In the genomic region with DNA sequence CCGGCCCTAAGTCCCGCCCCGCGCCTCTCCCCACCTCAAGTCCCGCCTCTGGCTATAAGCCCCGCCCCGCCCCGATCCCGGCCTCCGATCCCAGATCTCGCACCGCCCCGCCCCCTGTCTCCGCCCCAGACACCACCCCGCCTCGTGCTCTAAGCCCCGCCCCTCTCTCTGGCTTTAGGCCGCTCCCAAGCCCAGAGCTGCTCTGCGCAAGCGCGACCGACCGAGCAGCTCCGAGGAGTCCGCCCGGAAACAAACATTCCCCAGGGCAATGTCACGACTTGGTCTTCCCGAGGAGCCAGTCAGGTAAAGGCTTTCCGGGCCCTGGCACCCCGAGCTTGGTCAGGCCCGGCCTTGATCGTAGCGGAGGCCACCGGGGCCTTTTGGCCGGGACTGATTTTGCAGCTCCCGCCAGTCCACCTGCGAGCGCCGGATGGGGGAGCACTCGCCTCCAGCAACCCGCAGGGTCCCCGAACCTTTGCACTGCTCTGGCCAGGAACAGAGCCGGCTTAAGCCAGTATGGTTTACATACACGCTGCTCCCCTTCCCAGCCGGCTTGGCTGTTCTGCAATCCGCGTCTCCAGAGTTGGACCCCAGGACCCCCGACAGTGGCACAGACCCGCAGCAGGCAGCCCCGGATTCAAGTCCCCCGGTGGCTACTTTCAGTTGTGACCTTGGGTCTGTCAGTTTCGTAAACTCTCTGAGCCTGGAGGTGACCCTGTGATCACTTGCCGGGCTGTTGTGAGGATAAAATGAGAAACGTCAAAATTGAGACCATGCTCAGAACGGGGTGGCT, we compare ENCODE assay signal across 1 cellular context.
TF ChIP-seq lines count a peak whose summit lies in the region.

Gene NUDT7 (plus strand): TSS at position 200 of the 793 bp plus-strand sequence. CDS start 69 bp downstream, at position 269.

TF ChIP-seq in HepG2, 621 proteins besides CTCF, POLR2A, EP300 and RAD21 (continued from another document and continues in another):
- TF ChIP-seq, protein P1, sequence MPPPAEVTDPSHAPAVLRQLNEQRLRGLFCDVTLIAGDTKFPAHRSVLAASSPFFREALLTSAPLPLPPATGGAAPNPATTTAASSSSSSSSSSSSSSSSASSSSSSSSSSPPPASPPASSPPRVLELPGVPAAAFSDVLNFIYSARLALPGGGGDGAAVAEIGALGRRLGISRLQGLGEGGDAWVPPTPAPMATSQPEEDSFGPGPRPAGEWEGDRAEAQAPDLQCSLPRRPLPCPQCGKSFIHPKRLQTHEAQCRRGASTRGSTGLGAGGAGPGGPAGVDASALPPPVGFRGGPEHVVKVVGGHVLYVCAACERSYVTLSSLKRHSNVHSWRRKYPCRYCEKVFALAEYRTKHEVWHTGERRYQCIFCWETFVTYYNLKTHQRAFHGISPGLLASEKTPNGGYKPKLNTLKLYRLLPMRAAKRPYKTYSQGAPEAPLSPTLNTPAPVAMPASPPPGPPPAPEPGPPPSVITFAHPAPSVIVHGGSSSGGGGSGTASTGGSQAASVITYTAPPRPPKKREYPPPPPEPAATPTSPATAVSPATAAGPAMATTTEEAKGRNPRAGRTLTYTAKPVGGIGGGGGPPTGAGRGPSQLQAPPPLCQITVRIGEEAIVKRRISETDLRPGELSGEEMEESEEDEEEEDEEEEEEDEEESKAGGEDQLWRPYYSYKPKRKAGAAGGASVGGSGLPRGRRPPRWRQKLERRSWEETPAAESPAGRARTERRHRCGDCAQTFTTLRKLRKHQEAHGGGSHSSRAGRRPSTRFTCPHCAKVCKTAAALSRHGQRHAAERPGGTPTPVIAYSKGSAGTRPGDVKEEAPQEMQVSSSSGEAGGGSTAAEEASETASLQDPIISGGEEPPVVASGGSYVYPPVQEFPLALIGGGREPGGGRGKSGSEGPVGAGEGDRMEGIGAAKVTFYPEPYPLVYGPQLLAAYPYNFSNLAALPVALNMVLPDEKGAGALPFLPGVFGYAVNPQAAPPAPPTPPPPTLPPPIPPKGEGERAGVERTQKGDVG (CRISPR knock-in tag; IDR thresholded peaks at IDR 0.05; ENCODE audit: borderline replicate concordance), result peak; percentile 89; the same call in 1 of the 2 replicates
- peak; percentile 64; the same call in 1 of the 2 replicates for TF ChIP-seq RNF2 (conservative IDR thresholded peaks at IDR 0.05; ENCODE audit: low read depth)
- peak; percentile 73; the same call in 1 of the 2 replicates for TF ChIP-seq POGZ (CRISPR knock-in tag; IDR thresholded peaks at IDR 0.05)
- no peak for TF ChIP-seq ZNF513 (CRISPR knock-in tag; conservative IDR thresholded peaks at IDR 0.05)
- 0 out of 2 replicates have a peak, but pooled peaks have one; percentile 5 for TF ChIP-seq ZNF652 (CRISPR knock-in tag; IDR thresholded peaks at IDR 0.05; ENCODE audit: borderline replicate concordance, low read depth)
- TF ChIP-seq ZNF24 (IDR thresholded peaks at IDR 0.05), result no peak
- no peak for TF ChIP-seq GABPA (IDR thresholded peaks at IDR 0.05; ENCODE audit: low read depth, low read length)
- TF ChIP-seq GABPA (CRISPR knock-in tag; IDR thresholded peaks at IDR 0.05; ENCODE audit: low read depth), result 0 out of 2 replicates have a peak, but pooled peaks have one; percentile 46
- peak; percentile 60 for TF ChIP-seq GLI4 (CRISPR knock-in tag; IDR thresholded peaks at IDR 0.05; ENCODE audit: borderline replicate concordance)
- peak; percentile 41; the same call in 1 of the 2 replicates for TF ChIP-seq ZNF816 (CRISPR knock-in tag; IDR thresholded peaks at IDR 0.05; ENCODE audit: borderline replicate concordance)
- 0 out of 2 replicates have a peak, but pooled peaks have one; percentile 13 for TF ChIP-seq ZNF335 (CRISPR knock-in tag; IDR thresholded peaks at IDR 0.05)
- peak; percentile 85 for TF ChIP-seq ETV5 (CRISPR knock-in tag; IDR thresholded peaks at IDR 0.05; ENCODE audit: borderline replicate concordance)
- TF ChIP-seq E2F1 (CRISPR knock-in tag; IDR thresholded peaks at IDR 0.05), result peak; percentile 53; the same call in 1 of the 2 replicates
- TF ChIP-seq RBAK (CRISPR knock-in tag; IDR thresholded peaks at IDR 0.05), result peak; percentile 100
- no peak for TF ChIP-seq PHB2 (IDR thresholded peaks at IDR 0.05; ENCODE audit: partially characterized antibody)
- peak; percentile 15; the same call in 1 of the 2 replicates for TF ChIP-seq ZNF557 (CRISPR knock-in tag; IDR thresholded peaks at IDR 0.05)
- TF ChIP-seq DMAP1 (CRISPR knock-in tag; IDR thresholded peaks at IDR 0.05), result peak; percentile 71
- TF ChIP-seq, protein P2, sequence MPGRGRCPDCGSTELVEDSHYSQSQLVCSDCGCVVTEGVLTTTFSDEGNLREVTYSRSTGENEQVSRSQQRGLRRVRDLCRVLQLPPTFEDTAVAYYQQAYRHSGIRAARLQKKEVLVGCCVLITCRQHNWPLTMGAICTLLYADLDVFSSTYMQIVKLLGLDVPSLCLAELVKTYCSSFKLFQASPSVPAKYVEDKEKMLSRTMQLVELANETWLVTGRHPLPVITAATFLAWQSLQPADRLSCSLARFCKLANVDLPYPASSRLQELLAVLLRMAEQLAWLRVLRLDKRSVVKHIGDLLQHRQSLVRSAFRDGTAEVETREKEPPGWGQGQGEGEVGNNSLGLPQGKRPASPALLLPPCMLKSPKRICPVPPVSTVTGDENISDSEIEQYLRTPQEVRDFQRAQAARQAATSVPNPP (CRISPR knock-in tag; IDR thresholded peaks at IDR 0.05), result peak; percentile 90
- peak; percentile 61; the same call in 1 of the 2 replicates for TF ChIP-seq ZBTB25 (CRISPR knock-in tag; IDR thresholded peaks at IDR 0.05)
- TF ChIP-seq POLR2AphosphoS2 (IDR thresholded peaks at IDR 0.05; ENCODE audit: low read depth, low read length), result no peak
- TF ChIP-seq, protein P3, sequence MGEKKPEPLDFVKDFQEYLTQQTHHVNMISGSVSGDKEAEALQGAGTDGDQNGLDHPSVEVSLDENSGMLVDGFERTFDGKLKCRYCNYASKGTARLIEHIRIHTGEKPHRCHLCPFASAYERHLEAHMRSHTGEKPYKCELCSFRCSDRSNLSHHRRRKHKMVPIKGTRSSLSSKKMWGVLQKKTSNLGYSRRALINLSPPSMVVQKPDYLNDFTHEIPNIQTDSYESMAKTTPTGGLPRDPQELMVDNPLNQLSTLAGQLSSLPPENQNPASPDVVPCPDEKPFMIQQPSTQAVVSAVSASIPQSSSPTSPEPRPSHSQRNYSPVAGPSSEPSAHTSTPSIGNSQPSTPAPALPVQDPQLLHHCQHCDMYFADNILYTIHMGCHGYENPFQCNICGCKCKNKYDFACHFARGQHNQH (CRISPR knock-in tag; IDR thresholded peaks at IDR 0.05), result peak; percentile 78
- TF ChIP-seq SRSF1 (optimal IDR thresholded peaks at IDR 0.05; ENCODE audit: low read depth, low read length), result peak; percentile 90
- TF ChIP-seq THRA (CRISPR knock-in tag; IDR thresholded peaks at IDR 0.05; ENCODE audit: borderline replicate concordance), result peak; percentile 46; the same call in 1 of the 2 replicates
- TF ChIP-seq ZNF280B (CRISPR knock-in tag; IDR thresholded peaks at IDR 0.05; ENCODE audit: borderline replicate concordance), result no peak; the same call in 1 of the 2 replicates
- TF ChIP-seq RXRA (CRISPR knock-in tag; IDR thresholded peaks at IDR 0.05), result peak; percentile 75
- no peak for TF ChIP-seq BCLAF1 (IDR thresholded peaks at IDR 0.05)
- 0 out of 2 replicates have a peak, but pooled peaks have one; percentile 47 for TF ChIP-seq ARHGAP35 (CRISPR knock-in tag; IDR thresholded peaks at IDR 0.05; ENCODE audit: borderline replicate concordance)
- TF ChIP-seq ZNF350 (CRISPR knock-in tag; IDR thresholded peaks at IDR 0.05; ENCODE audit: borderline replicate concordance, low read depth), result peak; percentile 98
- TF ChIP-seq ETV6 (CRISPR knock-in tag; conservative IDR thresholded peaks at IDR 0.05), result 0 out of 2 replicates have a peak, but pooled peaks have one; percentile 43
- peak; percentile 74 for TF ChIP-seq HDAC1 (CRISPR knock-in tag; IDR thresholded peaks at IDR 0.05)
- peak; percentile 91 for TF ChIP-seq TBX2 (CRISPR knock-in tag; IDR thresholded peaks at IDR 0.05; ENCODE audit: borderline replicate concordance)
- TF ChIP-seq SOX5 (CRISPR knock-in tag; IDR thresholded peaks at IDR 0.05; ENCODE audit: borderline replicate concordance), result peak; percentile 30; the same call in 1 of the 2 replicates
- TF ChIP-seq ZNF343 (CRISPR knock-in tag; IDR thresholded peaks at IDR 0.05), result no peak; the same call in 1 of the 2 replicates
- TF ChIP-seq SIN3A (IDR thresholded peaks at IDR 0.05; ENCODE audit: borderline replicate concordance, low read depth, low read length), result peak; percentile 77; the same call in 1 of the 2 replicates
- peak; percentile 88 for TF ChIP-seq POLR2G (IDR thresholded peaks at IDR 0.05; ENCODE audit: low read depth, low read length)
- TF ChIP-seq MAZ (IDR thresholded peaks at IDR 0.05; ENCODE audit: borderline replicate concordance, low read depth, low read length), result peak; percentile 85; the same call in 1 of the 2 replicates
- peak; percentile 90 for TF ChIP-seq MAZ (CRISPR knock-in tag; IDR thresholded peaks at IDR 0.05; ENCODE audit: low read depth)
- peak; percentile 36; the same call in 1 of the 2 replicates for TF ChIP-seq ZFYVE20 (CRISPR knock-in tag; IDR thresholded peaks at IDR 0.05; ENCODE audit: borderline replicate concordance, low read depth)
- 0 out of 2 replicates have a peak, but pooled peaks have one; percentile 26 for TF ChIP-seq TFAP4 (IDR thresholded peaks at IDR 0.05; ENCODE audit: borderline replicate concordance, low read depth)
- peak; percentile 16; the same call in 1 of the 2 replicates for TF ChIP-seq NCOA2 (CRISPR knock-in tag; IDR thresholded peaks at IDR 0.05)
